Comparison of ENCODE assay signal across 20 cellular contexts in genomic region chr13:88887045-88887662, GRCh38.
DNase-seq lines count a peak whose midpoint lies in the region; ATAC-seq and TF ChIP-seq lines count a peak whose summit lies in the region.
"Had no signal": no experiment of that assay in that cellular context is flagged by ENCODE, and none has a peak within 500 bp of the region (broad histone marks: within the 10 kb centered on the region; RNA-seq: fewer than 3 reads in every experiment).

No MANE protein-coding gene starts in this region.

- no peaks in the 10 kb centered on the region for H3K9me3 ChIP-seq in endodermal cell (ENCODE audit: control insufficient read depth, low read length)
- H3K9me3 ChIP-seq: A549, Caco-2 had no signal

- H3K27ac ChIP-seq in 22Rv1 (no peak overlapping the region), endodermal cell (ENCODE audit: low read depth, low read length) (no peak overlapping the region)
- H3K27ac ChIP-seq: A549, BLaER1, brain microvascular endothelial cell, coronary artery had no signal

- no peaks in the 10 kb centered on the region for H3K36me3 Mint-ChIP-seq in endodermal cell (ENCODE audit: low read depth)

- no peak overlapping the region for H3K4me3 Mint-ChIP-seq in endodermal cell
- H3K4me3 Mint-ChIP-seq: activated CD8-positive, alpha-beta T cell treated with anti-CD3 and anti-CD28 coated beads for 36 hours; neural crest cell had no signal

- WGBS in endodermal cell (ENCODE audit: insufficient coverage in 1 of 2, insufficient read length in 1 of 2), 2 experiments = 91 to 93% methylated on average over 7 to 11 of the region's 11 CpGs

- H3K27me3 Mint-ChIP-seq in endodermal cell (ENCODE audit: insufficient read depth) = no peaks in the 10 kb centered on the region
- H3K27me3 Mint-ChIP-seq: activated CD8-positive, alpha-beta T cell treated with anti-CD3 and anti-CD28 coated beads for 36 hours had no signal

- H3K9me3 Mint-ChIP-seq in endodermal cell = peaks cover 4% of the 10 kb centered on the region

- no peaks in the 10 kb centered on the region for H3K4me1 ChIP-seq in endodermal cell (ENCODE audit: control insufficient read depth, insufficient read depth, low read length)
- H3K4me1 ChIP-seq: A549, BLaER1, Caco-2 had no signal

- H3K27ac Mint-ChIP-seq in endodermal cell = no peak overlapping the region
- H3K27ac Mint-ChIP-seq: activated CD8-positive, alpha-beta T cell treated with anti-CD3 and anti-CD28 coated beads for 36 hours had no signal

- TF ChIP-seq CTCF in 22Rv1 (IDR thresholded peaks at IDR 0.05) (peak; percentile 0; the same call in 1 of the 2 replicates), endodermal cell (conservative IDR thresholded peaks at IDR 0.05) (peak; percentile 69)

- peak; percentile 56 for DNase-seq in OCI-M1 (lab: John Stamatoyannopoulos, UW)
- peak; percentile 59 for DNase-seq in endodermal cell
- DNase-seq in NCI-H2029 treated with DMSO at 0.1 percent for 48 hours (lab: John Stamatoyannopoulos, UW) = no peak
- no peak for DNase-seq in retina
- no peak for DNase-seq in NCI-H1105 treated with DMSO at 0.1 percent for 48 hours (lab: John Stamatoyannopoulos, UW)
- DNase-seq: activated CD8-positive, alpha-beta T cell treated with anti-CD3 and anti-CD28 coated beads for 36 hours; activated T-cell treated with anti-CD3 and anti-CD28 coated beads, Interleukin-2, amount 50 U/mL, for 1 hour; brain microvascular endothelial cell; NCI-H187; NCI-H774 had no signal

- H3K36me3 ChIP-seq in endodermal cell (ENCODE audit: control insufficient read depth, insufficient read depth, low read length) = no peaks in the 10 kb centered on the region
- H3K36me3 ChIP-seq: BLaER1, brain microvascular endothelial cell had no signal

- H3K9ac ChIP-seq in endodermal cell (ENCODE audit: extremely low read depth, low read length, poor library complexity, severe bottlenecking) = no peak overlapping the region
- H3K9ac ChIP-seq: BLaER1 had no signal

- no peaks in the 10 kb centered on the region for H3K27me3 ChIP-seq in endodermal cell (ENCODE audit: control insufficient read depth, insufficient read depth, low read length, poor library complexity, severe bottlenecking)
- H3K27me3 ChIP-seq: BLaER1, brain microvascular endothelial cell had no signal

- no peak overlapping the region for H3K4me3 ChIP-seq in endodermal cell (ENCODE audit: low read length)
- H3K4me3 ChIP-seq: A549, BLaER1, coronary artery, K562 had no signal

- ATAC-seq in HG03432 (IDR thresholded peaks at IDR 0.05; ENCODE audit: unreplicated experiment) (peak; percentile 40), HG03025 (IDR thresholded peaks at IDR 0.05; ENCODE audit: low FRiP score, unreplicated experiment) (no peak)
- ATAC-seq: A549; activated CD4-positive, CD25-positive, alpha-beta regulatory T cell treated with anti-CD3 and anti-CD28 coated beads, Interleukin-2, amount 50 U/mL, for 24 hours; activated CD8-positive, alpha-beta T cell treated with anti-CD3 and anti-CD28 coated beads for 36 hours; K562 had no signal

- H3K4me1 Mint-ChIP-seq in endodermal cell = no peaks in the 10 kb centered on the region
- H3K4me1 Mint-ChIP-seq: neural crest cell had no signal

Comparison
In these comparisons a context has a peak if more than half of its experiments do, and no peak if none do; other contexts are left out.
1. DNase-seq: peak in OCI-M1 (single experiment) and endodermal cell (single experiment); none in NCI-H2029 treated with DMSO at 0.1 percent for 48 hours (single experiment), retina (single experiment) and NCI-H1105 treated with DMSO at 0.1 percent for 48 hours (single experiment).